1 cellular context compared by ENCODE assay signal in genomic region chr7:136869006-136869961, GRCh38.
TF ChIP-seq lines count a peak whose summit lies in the region.

No MANE protein-coding gene starts in this region.

TF ChIP-seq in HepG2, 621 proteins besides CTCF, POLR2A, EP300 and RAD21:
- no peak for TF ChIP-seq ZSCAN31 (CRISPR knock-in tag; IDR thresholded peaks at IDR 0.05; ENCODE audit: low read depth)
- TF ChIP-seq NR2F6 (IDR thresholded peaks at IDR 0.05), result no peak
- TF ChIP-seq NR2F6 (CRISPR knock-in tag; IDR thresholded peaks at IDR 0.05), result no peak
- no peak for TF ChIP-seq RBAK (CRISPR knock-in tag; IDR thresholded peaks at IDR 0.05)
- no peak for TF ChIP-seq ZIK1 (CRISPR knock-in tag; IDR thresholded peaks at IDR 0.05; ENCODE audit: borderline replicate concordance, low read depth)
- no peak for TF ChIP-seq GPBP1L1 (CRISPR knock-in tag; IDR thresholded peaks at IDR 0.05)
- TF ChIP-seq HNRNPH1 (optimal IDR thresholded peaks at IDR 0.05; ENCODE audit: low read depth, low read length), result no peak
